In the genomic region with DNA sequence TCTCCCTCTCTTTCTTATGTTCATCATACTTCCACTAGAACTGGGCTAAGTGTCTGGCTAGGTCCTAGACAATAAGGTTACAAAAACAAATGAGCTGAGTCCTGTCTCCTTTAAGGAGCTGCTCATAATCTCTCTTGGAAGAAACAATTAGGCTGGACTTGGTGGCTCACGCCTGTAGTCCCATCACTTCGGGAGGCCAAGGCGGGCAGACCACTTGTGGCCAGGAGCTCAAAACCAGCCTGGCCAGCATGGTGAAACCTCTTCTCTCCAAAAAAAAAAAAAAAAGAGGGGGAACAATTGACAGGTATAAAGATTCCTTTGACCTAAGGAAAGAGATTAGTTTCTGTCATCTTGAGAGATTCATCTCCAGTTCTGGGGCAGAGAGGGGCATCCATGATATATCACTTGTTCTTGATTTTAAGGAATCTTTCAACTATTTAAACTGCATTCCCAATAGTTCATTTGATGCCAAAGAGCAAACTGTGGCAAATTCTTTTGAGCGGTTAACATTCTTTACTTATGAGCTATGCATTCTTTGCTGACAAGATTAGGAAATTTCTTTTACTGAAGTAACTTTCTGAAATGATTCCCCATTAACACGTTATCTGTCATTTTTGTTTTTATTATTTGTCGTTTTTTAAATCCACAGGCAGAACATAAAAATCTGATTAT, we compare ENCODE assay signal across 12 cellular contexts.
A peak's percentile ranks its signal among the peaks of the same experiment; 100 is the strongest.
DNase-seq lines count a peak whose midpoint lies in the region; ATAC-seq and TF ChIP-seq lines count a peak whose summit lies in the region.
"Had no signal": no experiment of that assay in that cellular context is flagged by ENCODE, and none has a peak within 500 bp of the region (broad histone marks: within the 10 kb centered on the region; RNA-seq: fewer than 3 reads in every experiment).

No MANE protein-coding gene starts in this region.

- DNase-seq in ELR (ENCODE audit: low read depth) (peak; percentile 84), RPMI7951 (ENCODE audit: low read depth) (peak; percentile 73), fibroblast of gingiva (ENCODE audit: low read depth) (peak; percentile 30), osteocyte (ENCODE audit: extremely low spot score, unreplicated experiment) (no peak), NCI-H748 treated with DMSO at 0.1 percent for 48 hours (lab: John Stamatoyannopoulos, UW) (no peak), NCI-H526 (lab: John Stamatoyannopoulos, UW) (no peak)
- DNase-seq: activated T-cell treated with anti-CD3 and anti-CD28 coated beads, Interleukin-2, amount 50 U/mL, for 24 hours; NCI-H2171; RPMI8226 had no signal

- ATAC-seq in GM18873 (IDR thresholded peaks at IDR 0.05; ENCODE audit: low FRiP score, unreplicated experiment) (no peak), HG03439 (IDR thresholded peaks at IDR 0.05; ENCODE audit: unreplicated experiment) (no peak)

- peaks cover 15% of the 10 kb centered on the region for H3K9me3 Mint-ChIP-seq in osteocyte (ENCODE audit: unreplicated experiment)

- H3K4me3 Mint-ChIP-seq in osteocyte (ENCODE audit: unreplicated experiment), result no peak overlapping the region
- H3K4me3 Mint-ChIP-seq: activated T-cell treated with anti-CD3 and anti-CD28 coated beads, Interleukin-2, amount 50 U/mL, for 24 hours; neural crest cell had no signal

- H3K4me1 Mint-ChIP-seq in osteocyte (ENCODE audit: unreplicated experiment), result peaks cover 27% of the 10 kb centered on the region
- H3K4me1 Mint-ChIP-seq: neural crest cell had no signal

- H3K27ac Mint-ChIP-seq in osteocyte (ENCODE audit: unreplicated experiment), result peak overlapping the region; percentile 87
- H3K27ac Mint-ChIP-seq: activated T-cell treated with anti-CD3 and anti-CD28 coated beads, Interleukin-2, amount 50 U/mL, for 24 hours had no signal

- H3K27me3 Mint-ChIP-seq in osteocyte (ENCODE audit: unreplicated experiment), result no peaks in the 10 kb centered on the region
- H3K27me3 Mint-ChIP-seq: activated T-cell treated with anti-CD3 and anti-CD28 coated beads, Interleukin-2, amount 50 U/mL, for 24 hours had no signal

- H3K36me3 Mint-ChIP-seq in osteocyte (ENCODE audit: unreplicated experiment), result peaks cover 12% of the 10 kb centered on the region

- TF ChIP-seq CTCF in osteocyte (IDR thresholded peaks at IDR 0.05), result no peak

Comparison
In these comparisons a context has a peak if more than half of its experiments do, and no peak if none do; other contexts are left out.
1. DNase-seq: peak in ELR (single experiment), RPMI7951 (single experiment) and fibroblast of gingiva (single experiment); none in osteocyte (single experiment), NCI-H748 treated with DMSO at 0.1 percent for 48 hours (single experiment) and NCI-H526 (0 of 2).